ENCODE assay signal across 8 cellular contexts in genomic region chr3:9769012-9769411, GRCh38. TPM values are rescaled to one million over a fixed set of nuclear protein-coding genes. Genes with fewer than 3 reads are reported as not detected.
DNase-seq lines count a peak whose midpoint lies in the region; ATAC-seq and TF ChIP-seq lines count a peak whose summit lies in the region.

No MANE protein-coding gene starts in this region.

- H3K36me3 ChIP-seq in GM23248 (ENCODE audit: low read depth) (no peaks in the 10 kb centered on the region), sigmoid colon (peaks cover 0 to 15% (median 0%) of the 10 kb centered on the region in 4 donors)

- H3F3A ChIP-seq in GM23248 (ENCODE audit: insufficient read depth), result no peaks in the 10 kb centered on the region

- peaks cover 18% of the 10 kb centered on the region for H3K36me3 Mint-ChIP-seq in activated CD8-positive, alpha-beta T cell treated with anti-CD3 and anti-CD28 coated beads, Interleukin-2, amount 10 ng/mL, durations not matched to agents 7 days and 5 days (ENCODE audit: low read depth)

- no peak for TF ChIP-seq EP300 in sigmoid colon (IDR thresholded peaks at IDR 0.05)

- intact Hi-C loops in sigmoid colon (cut with DNase I) (loop anchor here (2.0 kb wide), 1 partner anchor 18 kb away; no protein-coding TSS in a partner anchor), lower leg skin (cut with DNase I; ENCODE audit: low total_unique reads) (no loop called here)

- H3K9me2 ChIP-seq in GM23248 (ENCODE audit: insufficient read depth), result no peaks in the 10 kb centered on the region

- ATAC-seq in activated CD8-positive, alpha-beta T cell treated with anti-CD3 and anti-CD28 coated beads, Interleukin-2, amount 10 ng/mL, durations not matched to agents 7 days and 5 days, result no peak

- WGBS in GM23248 (ENCODE audit: low coverage in 1 of 2, low lambda C conversion rate in 2 of 2, missing lambda C conversion rate in 2 of 2), 2 experiments, result 62 to 65% methylated on average over 5 of the region's 5 CpGs
- WGBS in sigmoid colon, 2 donors, result 58 to 80% methylated on average over 5 of the region's 5 CpGs
- 72 to 77% methylated on average over 5 of the region's 5 CpGs for WGBS in lower leg skin, 2 donors

- H3K4me1 ChIP-seq in GM23248 (ENCODE audit: insufficient read depth) (no peaks in the 10 kb centered on the region), sigmoid colon (peaks cover 0 to 40% (median 32%) of the 10 kb centered on the region in 4 donors)

- H3K4me3 Mint-ChIP-seq in activated CD8-positive, alpha-beta T cell treated with anti-CD3 and anti-CD28 coated beads, Interleukin-2, amount 10 ng/mL, durations not matched to agents 7 days and 5 days, result peak overlapping the region; percentile 79

- no peaks in the 10 kb centered on the region for H4K20me1 ChIP-seq in GM23248 (ENCODE audit: insufficient read depth)

- peak overlapping the region; percentile 78 for H3K4me3 ChIP-seq in GM23248
- peak overlapping the region; percentile 65 to 67 for H3K4me3 ChIP-seq in foreskin fibroblast (ENCODE audit: low read depth in 1 of 2, low read length in 2 of 2)
- peak overlapping the region; percentile 60 to 83 (median 74) for H3K4me3 ChIP-seq in sigmoid colon
- no peak overlapping the region for H3K4me3 ChIP-seq in lower leg skin (ENCODE audit: low read depth, poor library complexity, severe bottlenecking)

- TF ChIP-seq POLR2A in sigmoid colon (IDR thresholded peaks at IDR 0.05) (no peak), lower leg skin (IDR thresholded peaks at IDR 0.05) (no peak)

- H3K9me3 ChIP-seq in GM23248 (ENCODE audit: low read depth) (no peaks in the 10 kb centered on the region), sigmoid colon (no peaks in the 10 kb centered on the region)

- H3K79me2 ChIP-seq in GM23248 (ENCODE audit: insufficient read depth), result peaks cover 14% of the 10 kb centered on the region

- H3K4me2 ChIP-seq in GM23248 (ENCODE audit: unreplicated experiment), result peak overlapping the region; percentile 85

- in situ Hi-C loops in GM23248 (cut with MboI), result no loop called here

- H3K9ac ChIP-seq in GM23248, result peak overlapping the region; percentile 83

- H3K27ac ChIP-seq in GM23248, result no peak overlapping the region
- H3K27ac ChIP-seq in sigmoid colon, result peak overlapping the region; percentile 85 to 89 (median 87)

- POLR2A ChIA-PET in activated CD8-positive, alpha-beta T cell treated with anti-CD3 and anti-CD28 coated beads, Interleukin-2, amount 10 ng/mL, durations not matched to agents 7 days and 5 days (lab: Charles Lee), result interaction anchor here (4.7 kb wide), 1 partner anchor 23 kb away, joined by 23 read pairs; the partner anchor contains the start of genes ARPC4 and TADA3

- no peaks in the 10 kb centered on the region for H3K9me3 Mint-ChIP-seq in activated CD8-positive, alpha-beta T cell treated with anti-CD3 and anti-CD28 coated beads, Interleukin-2, amount 10 ng/mL, durations not matched to agents 7 days and 5 days (ENCODE audit: insufficient read depth)

- CTCF ChIA-PET in activated CD8-positive, alpha-beta T cell treated with anti-CD3 and anti-CD28 coated beads, Interleukin-2, amount 10 ng/mL, durations not matched to agents 7 days and 5 days (lab: Charles Lee), result interaction anchor here (0.9 to 1.5 kb wide), 3 partner anchors 13 to 42 kb away, joined by 3 to 4 read pairs (median 3); no protein-coding TSS in a partner anchor

- H3K27ac Mint-ChIP-seq in activated CD8-positive, alpha-beta T cell treated with anti-CD3 and anti-CD28 coated beads, Interleukin-2, amount 10 ng/mL, durations not matched to agents 7 days and 5 days, result peak overlapping the region; percentile 68

- peak overlapping the region; percentile 91 for H2AFZ ChIP-seq in GM23248

- peaks cover 39% of the 10 kb centered on the region for H3K4me1 Mint-ChIP-seq in activated CD8-positive, alpha-beta T cell treated with anti-CD3 and anti-CD28 coated beads, Interleukin-2, amount 10 ng/mL, durations not matched to agents 7 days and 5 days (ENCODE audit: low read depth)

- DNase-seq in GM23248 (no peak), foreskin fibroblast (no peak), sigmoid colon (no peak), cortex of kidney (lab: John Stamatoyannopoulos, UW) (no peak), NOMO-1 treated with DMSO at 0.1 percent for 48 hours (lab: John Stamatoyannopoulos, UW; ENCODE audit: unreplicated experiment) (no peak), lower leg skin (ENCODE audit: low spot score in 2 of 2) (no peak), GOT3 (lab: John Stamatoyannopoulos, UW) (no peak)
- DNase-seq in activated CD8-positive, alpha-beta T cell treated with anti-CD3 and anti-CD28 coated beads, Interleukin-2, amount 10 ng/mL, durations not matched to agents 7 days and 5 days, result no peak

- TF ChIP-seq CTCF in foreskin fibroblast (IDR thresholded peaks at IDR 0.05; ENCODE audit: low read depth, low read length) (no peak), sigmoid colon (IDR thresholded peaks at IDR 0.05) (no peak), lower leg skin (IDR thresholded peaks at IDR 0.05) (no peak)

- H3K27me3 ChIP-seq in GM23248 (replicated peaks; ENCODE audit: insufficient read depth) (no peaks in the 10 kb centered on the region), sigmoid colon (no peaks in the 10 kb centered on the region)

- no peaks in the 10 kb centered on the region for H3K27me3 Mint-ChIP-seq in activated CD8-positive, alpha-beta T cell treated with anti-CD3 and anti-CD28 coated beads, Interleukin-2, amount 10 ng/mL, durations not matched to agents 7 days and 5 days (ENCODE audit: low read depth)

RNA-seq across cellular contexts. Expression of gene CAMK1, which starts 0.7 kb away (rescaled TPM):
- total RNA-seq in GM23248 (2014; rRNA removed; shearing (Covaris generic)), result 26.9 and 30.6 TPM in 2 replicates
- polyA plus RNA-seq in GM23248 (2016; fragmentation: Nextera tagmentation; extraction: Ambion mirVana) (27.7 and 28.3 TPM in 2 replicates), sigmoid colon (10 to 100 TPM; 14.0 to 21.6 (median 19.7) TPM)
- total RNA-seq in activated CD8-positive, alpha-beta T cell treated with anti-CD3 and anti-CD28 coated beads, Interleukin-2, amount 10 ng/mL, durations not matched to agents 7 days and 5 days, result 10 to 100 TPM; 33.5 to 35.7 TPM
- total RNA-seq in sigmoid colon (10 to 100 TPM; 45.7 to 57.8 (median 56.5) TPM), lower leg skin (10 to 100 TPM in 1 of 4 donors, 1 to 10 TPM in 3; 3.1 to 10.1 (median 9.4) TPM)

RNA-seq across cellular contexts. Expression of gene OGG1, which starts 19.3 kb away (rescaled TPM):
- total RNA-seq in GM23248 (2014; rRNA removed; shearing (Covaris generic)), result 18.0 and 36.5 TPM in 2 replicates
- polyA plus RNA-seq in GM23248 (2016; fragmentation: Nextera tagmentation; extraction: Ambion mirVana), result 23.0 and 24.6 TPM in 2 replicates
- 10 to 100 TPM; 36.9 to 37.7 TPM for total RNA-seq in activated CD8-positive, alpha-beta T cell treated with anti-CD3 and anti-CD28 coated beads, Interleukin-2, amount 10 ng/mL, durations not matched to agents 7 days and 5 days
- 10 to 100 TPM; 22.5 to 34.6 (median 31.4) TPM for total RNA-seq in sigmoid colon
- polyA plus RNA-seq in sigmoid colon, result 10 to 100 TPM; 15.6 to 23.6 (median 16.9) TPM
- 10 to 100 TPM in 3 of 4 donors, 1 to 10 TPM in 1; 7.9 to 27.2 (median 17.4) TPM for total RNA-seq in lower leg skin

RNA-seq across cellular contexts. Expression of gene TADA3, which starts 23.3 kb away (rescaled TPM):
- 131 and 135 TPM in 2 replicates for total RNA-seq in GM23248 (2014; rRNA removed; shearing (Covaris generic))
- polyA plus RNA-seq in GM23248 (2016; fragmentation: Nextera tagmentation; extraction: Ambion mirVana), result 85.1 and 87.7 TPM in 2 replicates
- 10 to 100 TPM; 83.2 to 85.6 TPM for total RNA-seq in activated CD8-positive, alpha-beta T cell treated with anti-CD3 and anti-CD28 coated beads, Interleukin-2, amount 10 ng/mL, durations not matched to agents 7 days and 5 days
- 10 to 100 TPM; 53.2 to 72.9 (median 67.6) TPM for total RNA-seq in sigmoid colon
- 10 to 100 TPM; 52.2 to 87.1 (median 78.4) TPM for polyA plus RNA-seq in sigmoid colon
- total RNA-seq in lower leg skin, result 10 to 100 TPM; 42.1 to 53.2 (median 47.0) TPM

RNA-seq across cellular contexts. Expression of gene ARPC4, which starts 23.9 kb away (rescaled TPM):
- 315 and 325 TPM in 2 replicates for total RNA-seq in GM23248 (2014; rRNA removed; shearing (Covaris generic))
- polyA plus RNA-seq in GM23248 (2016; fragmentation: Nextera tagmentation; extraction: Ambion mirVana) (182 and 190 TPM in 2 replicates), sigmoid colon (100 to 1,000 TPM; 190 to 240 (median 211) TPM)
- 100 to 1,000 TPM; 317 to 321 TPM for total RNA-seq in activated CD8-positive, alpha-beta T cell treated with anti-CD3 and anti-CD28 coated beads, Interleukin-2, amount 10 ng/mL, durations not matched to agents 7 days and 5 days
- total RNA-seq in sigmoid colon (100 to 1,000 TPM in 3 of 4 donors, 10 to 100 TPM in 1; 75.6 to 150 (median 128) TPM), lower leg skin (100 to 1,000 TPM in 3 of 4 donors, 10 to 100 TPM in 1; 89.6 to 151 (median 107) TPM)

RNA-seq across cellular contexts. Expression of gene BRPF1, which starts 37.5 kb away (rescaled TPM):
- total RNA-seq in GM23248 (2014; rRNA removed; shearing (Covaris generic)), result 16.3 and 18.3 TPM in 2 replicates
- polyA plus RNA-seq in GM23248 (2016; fragmentation: Nextera tagmentation; extraction: Ambion mirVana), result 7.3 and 10.4 TPM in 2 replicates
- 10 to 100 TPM; 54.7 to 57.4 TPM for total RNA-seq in activated CD8-positive, alpha-beta T cell treated with anti-CD3 and anti-CD28 coated beads, Interleukin-2, amount 10 ng/mL, durations not matched to agents 7 days and 5 days
- total RNA-seq in sigmoid colon, result 10 to 100 TPM; 12.6 to 18.6 (median 13.9) TPM
- 10 to 100 TPM in 1 of 3 donors, 1 to 10 TPM in 2; 3.5 to 12.0 (median 4.2) TPM for polyA plus RNA-seq in sigmoid colon
- total RNA-seq in lower leg skin, result 10 to 100 TPM; 20.1 to 27.2 (median 22.5) TPM
